In genomic region chr2:68936889-68937288, GRCh38 we compare ENCODE assay signal across 24 cellular contexts. TPM values are rescaled to one million over a fixed set of nuclear protein-coding genes. Genes with fewer than 3 reads are reported as not detected.
DNase-seq lines count a peak whose midpoint lies in the region; ATAC-seq and TF ChIP-seq lines count a peak whose summit lies in the region.
"Had no signal": no experiment of that assay in that cellular context is flagged by ENCODE, and none has a peak within 500 bp of the region (broad histone marks: within the 10 kb centered on the region; RNA-seq: fewer than 3 reads in every experiment).

No MANE protein-coding gene starts in this region.

- no peaks in the 10 kb centered on the region for H3K27me3 ChIP-seq in RWPE2 (ENCODE audit: insufficient read depth, poor library complexity, severe bottlenecking)
- H3K27me3 ChIP-seq in suprapubic skin = no peaks in the 10 kb centered on the region
- no peaks in the 10 kb centered on the region for H3K27me3 ChIP-seq in BE2C
- H3K27me3 ChIP-seq: BLaER1, dorsolateral prefrontal cortex, esophagus squamous epithelium, thyroid gland had no signal

- H3K9me3 ChIP-seq in RWPE2 (ENCODE audit: severe bottlenecking) = no peaks in the 10 kb centered on the region
- no peaks in the 10 kb centered on the region for H3K9me3 ChIP-seq in suprapubic skin
- H3K9me3 ChIP-seq in BE2C = no peaks in the 10 kb centered on the region
- H3K9me3 ChIP-seq: BLaER1, esophagus squamous epithelium, thyroid gland had no signal

- peak; percentile 20; the same call in 2 of the 3 replicates for ATAC-seq in RWPE2 (ENCODE audit: low read depth)
- ATAC-seq in GM21526 (IDR thresholded peaks at IDR 0.05; ENCODE audit: low FRiP score, unreplicated experiment) = no peak
- no peak for ATAC-seq in HG02981 (IDR thresholded peaks at IDR 0.05; ENCODE audit: unreplicated experiment)
- ATAC-seq: activated naive CD8-positive, alpha-beta T cell treated with anti-CD3 and anti-CD28 coated beads, Interleukin-2, amount 50 U/mL, for 24 hours; GM12878; left ventricle myocardium superior; stimulated activated effector memory CD8-positive, alpha-beta T cell treated with anti-CD3 and anti-CD28 coated beads, Interleukin-12 subunit alpha, Interleukin-12 subunit beta, amount 100 ng/mL, for 72 hours had no signal

- no peak overlapping the region for H3K4me3 ChIP-seq in RWPE2 (ENCODE audit: severe bottlenecking)
- no peak overlapping the region for H3K4me3 ChIP-seq in fibroblast of pulmonary artery (replicated peaks; ENCODE audit: low read depth, low read length)
- H3K4me3 ChIP-seq in suprapubic skin = no peak overlapping the region
- H3K4me3 ChIP-seq in BE2C (ENCODE audit: low read depth, low read length) = no peak overlapping the region
- H3K4me3 ChIP-seq: BLaER1, cardiac muscle cell, dorsolateral prefrontal cortex, esophagus squamous epithelium, GM12878, thyroid gland had no signal

- DNase-seq in GM03348 (ENCODE audit: low spot score) = peak; percentile 33
- DNase-seq in RWPE2 (ENCODE audit: low spot score) = no peak
- DNase-seq in fibroblast of pulmonary artery (ENCODE audit: low read depth) = peak; percentile 22
- no peak for DNase-seq in suprapubic skin (ENCODE audit: low spot score in 2 of 2)
- no peak for DNase-seq in BE2C
- no peak for DNase-seq in retina
- DNase-seq: activated CD4-positive, alpha-beta T cell treated with anti-CD3 and anti-CD28 coated beads for 4 hours; activated naive CD8-positive, alpha-beta T cell treated with anti-CD3 and anti-CD28 coated beads, Interleukin-2, amount 50 U/mL, for 24 hours; dorsolateral prefrontal cortex; esophagus squamous epithelium; GF-D8; KBM-7; left ventricle myocardium superior; NCI-H1092; NCI-H2029 treated with DMSO at 0.1 percent for 48 hours; NCI-H510A; nucleus accumbens; thyroid gland had no signal

- H3K36me3 ChIP-seq in RWPE2 (ENCODE audit: low read depth) (no peaks in the 10 kb centered on the region), suprapubic skin (no peaks in the 10 kb centered on the region), BE2C (no peaks in the 10 kb centered on the region)
- H3K36me3 ChIP-seq: BLaER1, cardiac muscle cell, esophagus squamous epithelium, thyroid gland had no signal

- peaks cover 15% of the 10 kb centered on the region for H3K4me1 ChIP-seq in RWPE2 (ENCODE audit: insufficient read depth, poor library complexity, severe bottlenecking)
- H3K4me1 ChIP-seq in suprapubic skin = peaks cover 20% of the 10 kb centered on the region
- no peaks in the 10 kb centered on the region for H3K4me1 ChIP-seq in BE2C
- H3K4me1 ChIP-seq: BLaER1, thyroid gland had no signal

- 46% methylated on average over 1 of the region's 1 CpG for WGBS in suprapubic skin

- peak overlapping the region; percentile 53 for H3K27ac ChIP-seq in RWPE2 (ENCODE audit: poor library complexity, severe bottlenecking)
- peak overlapping the region; percentile 51 for H3K27ac ChIP-seq in suprapubic skin
- H3K27ac ChIP-seq: BLaER1, cardiac muscle cell, dorsolateral prefrontal cortex, thyroid gland had no signal

- no peak for TF ChIP-seq POLR2A in suprapubic skin (IDR thresholded peaks at IDR 0.05)

- TF ChIP-seq EP300 in suprapubic skin (IDR thresholded peaks at IDR 0.05) = no peak

- TF ChIP-seq CTCF in RWPE2 (IDR thresholded peaks at IDR 0.05; ENCODE audit: poor library complexity, severe bottlenecking) (no peak), fibroblast of pulmonary artery (IDR thresholded peaks at IDR 0.05; ENCODE audit: low read length, missing control alignments) (no peak), suprapubic skin (IDR thresholded peaks at IDR 0.05) (no peak), BE2C (IDR thresholded peaks at IDR 0.05; ENCODE audit: low read depth, low read length) (no peak)

RNA-seq across cellular contexts. Expression of gene GKN2, which starts 15.8 kb away (rescaled TPM):
- not detected for total RNA-seq in suprapubic skin
- not detected for polyA plus RNA-seq in BE2C (2012; ENCODE audit: insufficient read depth, insufficient read length, low read depth)
- total RNA-seq: cardiac muscle cell, dorsolateral prefrontal cortex, esophagus squamous epithelium, GM12878, left ventricle myocardium superior, thyroid gland had no signal
- polyA plus RNA-seq: cardiac muscle cell, GM12878 had no signal

RNA-seq across cellular contexts. Expression of gene GKN1, which starts 37.5 kb away (rescaled TPM):
- total RNA-seq in suprapubic skin = not detected
- not detected for polyA plus RNA-seq in BE2C (2012; ENCODE audit: insufficient read depth, insufficient read length, low read depth)
- total RNA-seq: cardiac muscle cell, dorsolateral prefrontal cortex, GM12878, left ventricle myocardium superior, thyroid gland had no signal
- polyA plus RNA-seq: cardiac muscle cell, GM12878 had no signal

Comparison
In these comparisons a context has a peak if more than half of its experiments do, and no peak if none do; other contexts are left out.
1. DNase-seq: peak in GM03348 (single experiment) and fibroblast of pulmonary artery (single experiment); none in RWPE2 (single experiment), suprapubic skin (0 of 2), BE2C (single experiment) and retina (single experiment).